ENCODE assay signal across 18 cellular contexts in genomic region chr14:56170028-56170427, GRCh38.
"Had no signal": no experiment of that assay in that cellular context is flagged by ENCODE, and none has a peak within 500 bp of the region (broad histone marks: within the 10 kb centered on the region; RNA-seq: fewer than 3 reads in every experiment).

No MANE protein-coding gene starts in this region.

- ATAC-seq: activated CD4-positive, CD25-positive, alpha-beta regulatory T cell treated with anti-CD3 and anti-CD28 coated beads, Interleukin-2, amount 50 U/mL, for 24 hours; activated T-helper 17 cell treated with anti-CD3 and anti-CD28 coated beads, Interleukin-2, amount 50 U/mL, for 72 hours; natural killer cell had no signal

- H3K4me3 ChIP-seq: dorsolateral prefrontal cortex, left ventricle myocardium inferior, right atrium auricular region, tibial nerve had no signal

- DNase-seq: activated CD4-positive, alpha-beta T cell treated with anti-CD3 and anti-CD28 coated beads, Interleukin-2, amount 50 U/mL, for 4 hours; activated naive CD4-positive, alpha-beta T cell treated with Interleukin-2 at 50 U/mL for 16 hours; activated T-cell treated with anti-CD3 and anti-CD28 coated beads for 4 hours; aorta; dorsolateral prefrontal cortex; hypothalamus; left ventricle myocardium inferior; natural killer cell; small intestine; stimulated activated CD4-positive, alpha-beta T cell treated with anti-CD3 and anti-CD28 coated beads, Interleukin-4, amount 100 ng/mL, for 4 hours; stimulated activated CD8-positive, alpha-beta memory T cell treated with anti-CD3 and anti-CD28 coated beads, Interleukin-4, amount 100 ng/mL, for 48 hours; stimulated activated naive CD4-positive, alpha-beta T cell treated with Interleukin-2 at 50 U/mL for 16 hours; substantia nigra; SW 1271 had no signal

- H3K36me3 ChIP-seq: left ventricle myocardium inferior, right atrium auricular region, tibial nerve had no signal

- H3K27ac ChIP-seq: dorsolateral prefrontal cortex, left ventricle myocardium inferior, right atrium auricular region, tibial nerve had no signal

- H3K27me3 ChIP-seq: dorsolateral prefrontal cortex, right atrium auricular region, tibial nerve had no signal
